15 cellular contexts compared by ENCODE assay signal in the genomic region with DNA sequence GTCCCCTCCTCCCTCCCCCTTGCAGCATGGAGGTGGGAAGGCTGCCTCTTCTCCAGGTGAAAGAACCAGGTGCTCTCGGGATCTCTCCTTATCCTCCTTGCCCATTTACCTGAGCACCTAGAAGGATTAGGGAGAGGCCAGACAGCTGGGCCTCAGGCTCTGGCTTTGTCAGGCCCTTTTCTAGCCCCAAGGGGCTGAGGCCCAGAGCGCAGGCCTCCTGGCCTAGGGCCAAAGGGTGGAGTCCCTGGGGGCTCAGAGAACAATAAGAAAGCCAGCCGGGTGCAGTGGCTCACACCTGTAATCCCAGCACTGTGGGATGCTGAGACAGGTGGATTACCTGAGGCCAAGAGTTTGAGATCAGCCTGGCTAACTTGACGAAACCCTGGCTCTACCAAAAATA. TPM values are rescaled to one million over a fixed set of nuclear protein-coding genes. Genes with fewer than 3 reads are reported as not detected.
DNase-seq lines count a peak whose midpoint lies in the region; ATAC-seq and TF ChIP-seq lines count a peak whose summit lies in the region.
"Had no signal": no experiment of that assay in that cellular context is flagged by ENCODE, and none has a peak within 500 bp of the region (broad histone marks: within the 10 kb centered on the region; RNA-seq: fewer than 3 reads in every experiment).

No MANE protein-coding gene starts in this region.

- H3K9me2 ChIP-seq in PC-9 (ENCODE audit: insufficient read depth): no peaks in the 10 kb centered on the region

- peak overlapping the region; percentile 1 for H3K27ac ChIP-seq in right cardiac atrium (ENCODE audit: low read length)
- peak overlapping the region; percentile 70 for H3K27ac ChIP-seq in PC-9
- H3K27ac ChIP-seq: A549, KMS-11 had no signal

- H2AFZ ChIP-seq in PC-9: no peak overlapping the region

- H3F3A ChIP-seq in PC-9 (ENCODE audit: insufficient read depth, low read depth): peaks cover 42% of the 10 kb centered on the region

- H3K4me1 ChIP-seq in right cardiac atrium (ENCODE audit: control insufficient read depth, insufficient read depth, low read length) (no peaks in the 10 kb centered on the region), PC-9 (replicated peaks; ENCODE audit: insufficient read depth) (peaks cover 22% of the 10 kb centered on the region)

- H3K36me3 ChIP-seq in PC-9 (ENCODE audit: low read depth): no peaks in the 10 kb centered on the region
- H3K36me3 ChIP-seq: MG63 had no signal

- H3K9me3 ChIP-seq in right cardiac atrium (ENCODE audit: control insufficient read depth, low read length) (no peaks in the 10 kb centered on the region), PC-9 (ENCODE audit: insufficient read depth, low read depth) (peaks cover 13% of the 10 kb centered on the region)
- H3K9me3 ChIP-seq: A549, MG63 had no signal

- CTCF ChIA-PET in PC-9 (lab: Charles Lee): interaction anchor here (0.6 kb wide), 1 partner anchor 106 kb away, joined by 3 read pairs; no protein-coding TSS in a partner anchor

- no peak for TF ChIP-seq CTCF in PC-9 (conservative IDR thresholded peaks at IDR 0.05)

- POLR2A ChIA-PET in PC-9 (lab: Charles Lee; ENCODE audit: unreplicated experiment): interaction anchor here (0.7 kb wide), 1 partner anchor 66 kb away, joined by 7 read pairs; no protein-coding TSS in a partner anchor

- H4K20me1 ChIP-seq in PC-9 (ENCODE audit: insufficient read depth): 0 out of 2 replicates have a peak, but pooled peaks cover 4% of the 10 kb centered on the region

- H3K79me2 ChIP-seq in PC-9 (ENCODE audit: low read depth): no peaks in the 10 kb centered on the region

- BruUV-seq in PC-9 (replicated peaks; lab: Mats Ljungman, UMichigan): no TSS peak

- 72% methylated on average over 4 of the region's 4 CpGs for WGBS in right cardiac atrium

- no peak overlapping the region for H3K4me3 ChIP-seq in right cardiac atrium (ENCODE audit: low read length)
- H3K4me3 ChIP-seq in PC-9: no peak overlapping the region
- H3K4me3 ChIP-seq: A549, MG63 had no signal

- ATAC-seq in right cardiac atrium (no peak), Right ventricle myocardium superior (ENCODE audit: poor library complexity) (no peak)
- ATAC-seq: A549 had no signal

- DNase-seq in NCI-H1417 (lab: John Stamatoyannopoulos, UW) (peak in 2 of 3 experiments; percentile 8 to 31), NCI-H1417 treated with DMSO at 0.1 percent for 48 hours (lab: John Stamatoyannopoulos, UW) (no peak), right cardiac atrium (no peak), Right ventricle myocardium superior (no peak), PC-9 (peak; percentile 55 to 56), cortex of kidney (lab: John Stamatoyannopoulos, UW) (no peak), hypothalamus (lab: John Stamatoyannopoulos, UW) (no peak), T-helper 2 cell (no peak)
- DNase-seq: CD4-positive, alpha-beta T cell; MG63; NCI-H1092 treated with DMSO at 0.1 percent for 48 hours; NCI-H2107; NCI-H510A had no signal

- H3K4me2 ChIP-seq in PC-9: peak overlapping the region; percentile 51
- H3K4me2 ChIP-seq: A549, KMS-11 had no signal

- intact Hi-C loops in right cardiac atrium (cut with DNase I): no loop called here
- intact Hi-C loops in Right ventricle myocardium superior (cut with DNase I): loop anchor here (10.0 kb wide), 1 partner anchor 220 kb away; no protein-coding TSS in a partner anchor
- intact Hi-C loops in PC-9 (cut with micrococcal nuclease; ENCODE audit: unreplicated experiment): loop anchor here (2.0 to 5.0 kb wide), 2 partner anchors 32 to 227 kb away; no protein-coding TSS in a partner anchor

- H3K27me3 ChIP-seq in right cardiac atrium (ENCODE audit: control insufficient read depth, insufficient read depth) (no peaks in the 10 kb centered on the region), PC-9 (ENCODE audit: insufficient read depth, low read depth) (no peaks in the 10 kb centered on the region)
- H3K27me3 ChIP-seq: MG63 had no signal

RNA-seq across cellular contexts. Expression of a gene that starts 5.4 kb away (rescaled TPM):
- total RNA-seq in right cardiac atrium: 1 to 10 TPM; 4.2 to 6.8 (median 6.2) TPM
- 6.0 TPM for polyA plus RNA-seq in right cardiac atrium
- 7.8 TPM for total RNA-seq in Right ventricle myocardium superior
- total RNA-seq in PC-9 (2021): 7.8 and 11.2 TPM in 2 replicates

RNA-seq across cellular contexts. Expression of a gene that starts 16.0 kb away (rescaled TPM):
- under 1 TPM in 3 of 4 donors, not detected in 1; 0.31 to 0.34 (median 0.32) TPM for total RNA-seq in right cardiac atrium
- 0.52 TPM for polyA plus RNA-seq in right cardiac atrium
- not detected for total RNA-seq in Right ventricle myocardium superior
- 10.6 and 14.5 TPM in 2 replicates for total RNA-seq in PC-9 (2021)

RNA-seq across cellular contexts. Expression of a gene that starts 48.6 kb away (rescaled TPM):
- total RNA-seq in right cardiac atrium: 10 to 100 TPM; 12.5 to 13.8 (median 13.6) TPM
- 14.5 TPM for polyA plus RNA-seq in right cardiac atrium
- 16.9 TPM for total RNA-seq in Right ventricle myocardium superior
- 31.4 and 35.5 TPM in 2 replicates for total RNA-seq in PC-9 (2021)

RNA-seq across cellular contexts. Expression of a gene that starts 56.8 kb away (rescaled TPM):
- 100 to 1,000 TPM in 1 of 4 donors, 10 to 100 TPM in 3; 69.6 to 102 (median 93.0) TPM for total RNA-seq in right cardiac atrium
- polyA plus RNA-seq in right cardiac atrium: 152 TPM
- total RNA-seq in Right ventricle myocardium superior: 126 TPM
- total RNA-seq in PC-9 (2021): 243 and 308 TPM in 2 replicates

Comparison
In these comparisons a context has a peak if more than half of its experiments do, and no peak if none do; other contexts are left out.
1. DNase-seq: peak in NCI-H1417 (2 of 3) and PC-9 (2 of 2); none in NCI-H1417 treated with DMSO at 0.1 percent for 48 hours (single experiment), right cardiac atrium (0 of 3), Right ventricle myocardium superior (single experiment), cortex of kidney (single experiment), hypothalamus (0 of 51) and T-helper 2 cell (0 of 5).
2. intact Hi-C loops: an anchor here in Right ventricle myocardium superior (10.0 kb wide) and PC-9 (2.0 to 5.0 kb wide); none called in right cardiac atrium.